8 cellular contexts compared by ENCODE assay signal in genomic region chr18:3604626-3605408, GRCh38.
DNase-seq lines count a peak whose midpoint lies in the region; ATAC-seq, FAIRE-seq and TF ChIP-seq lines count a peak whose summit lies in the region.

No MANE protein-coding gene starts in this region.

- H3K27ac Mint-ChIP-seq in CD8-positive, alpha-beta T cell, result no peak overlapping the region
- no peak overlapping the region for H3K27ac Mint-ChIP-seq in memory B cell

- peak; percentile 62 for ATAC-seq in CD8-positive, alpha-beta T cell
- peak; percentile 83 for ATAC-seq in HG03175 (IDR thresholded peaks at IDR 0.05; ENCODE audit: unreplicated experiment)
- ATAC-seq in RWPE2 (ENCODE audit: low read depth), result peak; percentile 54
- ATAC-seq in memory B cell (ENCODE audit: low read depth), result peak; percentile 70

- TF ChIP-seq CTCF in CD8-positive, alpha-beta T cell (IDR thresholded peaks at IDR 0.05), result no peak
- TF ChIP-seq CTCF in RWPE2 (IDR thresholded peaks at IDR 0.05; ENCODE audit: poor library complexity, severe bottlenecking), result no peak
- TF ChIP-seq CTCF in dorsolateral prefrontal cortex (IDR thresholded peaks at IDR 0.05 in 54 of 56, conservative IDR thresholded peaks at IDR 0.05 in 2 of 56; ENCODE audit: low read depth in 1 of 56, partially characterized antibody in 56 of 56), result peak in 1 of 56 donors; percentile 4
- TF ChIP-seq CTCF in vagina (IDR thresholded peaks at IDR 0.05), result no peak

- POLR2A ChIA-PET in CD8-positive, alpha-beta T cell (lab: Charles Lee), result interaction anchor here (0.8 to 3.8 kb wide), 6 partner anchors 10 to 358 kb away, joined by 3 to 53 read pairs (median 8); no protein-coding TSS in a partner anchor

- CTCF ChIA-PET in CD8-positive, alpha-beta T cell (lab: Charles Lee), result interaction anchor here (1.1 to 4.6 kb wide), 4 partner anchors 9 to 150 kb away, joined by 7 to 36 read pairs (median 14); no protein-coding TSS in a partner anchor

- intact Hi-C loops in CD8-positive, alpha-beta T cell (cut with DNase I, micrococcal nuclease), result loop anchor here (1.0 to 2.0 kb wide), 2 partner anchors 11 to 20 kb away; no protein-coding TSS in a partner anchor
- intact Hi-C loops in dorsolateral prefrontal cortex (cut with DNase I) (loop anchor here (5.0 kb wide), 2 partner anchors 47 to 62 kb away; no protein-coding TSS in a partner anchor), vagina (cut with DNase I) (loop anchor here (2.0 kb wide), 1 partner anchor 156 kb away; no protein-coding TSS in a partner anchor)

- H3K4me3 ChIP-seq in CD8-positive, alpha-beta T cell (ENCODE audit: low read depth, low read length), result peak overlapping the region; percentile 24
- peak overlapping the region; percentile 33 for H3K4me3 ChIP-seq in RWPE2 (ENCODE audit: severe bottlenecking)
- H3K4me3 ChIP-seq in dorsolateral prefrontal cortex, result peak overlapping the region in 56 of 59 donors; percentile 0 to 72 (median 50)
- peak overlapping the region; percentile 41 to 43 for H3K4me3 ChIP-seq in vagina

- H3K27ac ChIP-seq in CD8-positive, alpha-beta T cell (ENCODE audit: low read depth, low read length), result peak overlapping the region; percentile 14
- peak overlapping the region; percentile 99 for H3K27ac ChIP-seq in RWPE2 (ENCODE audit: poor library complexity, severe bottlenecking)
- H3K27ac ChIP-seq in dorsolateral prefrontal cortex, result peak overlapping the region; percentile 36 to 98 (median 92)
- peak overlapping the region; percentile 88 for H3K27ac ChIP-seq in vagina

- H3K4me1 ChIP-seq in CD8-positive, alpha-beta T cell (ENCODE audit: insufficient read depth, low read length), result peaks cover 44% of the 10 kb centered on the region
- H3K4me1 ChIP-seq in RWPE2 (ENCODE audit: insufficient read depth, poor library complexity, severe bottlenecking) (peaks cover 25% of the 10 kb centered on the region), vagina (peaks cover 42% of the 10 kb centered on the region)

- H3K9me3 ChIP-seq in CD8-positive, alpha-beta T cell (ENCODE audit: low read length), result no peaks in the 10 kb centered on the region
- H3K9me3 ChIP-seq in RWPE2 (ENCODE audit: severe bottlenecking), result no peaks in the 10 kb centered on the region
- H3K9me3 ChIP-seq in vagina, result no peaks in the 10 kb centered on the region

- no peaks in the 10 kb centered on the region for H3K9me3 Mint-ChIP-seq in CD8-positive, alpha-beta T cell
- no peaks in the 10 kb centered on the region for H3K9me3 Mint-ChIP-seq in memory B cell

- H3K36me3 ChIP-seq in CD8-positive, alpha-beta T cell (ENCODE audit: insufficient read depth, low read length), result no peaks in the 10 kb centered on the region
- H3K36me3 ChIP-seq in RWPE2 (ENCODE audit: low read depth) (no peaks in the 10 kb centered on the region), vagina (no peaks in the 10 kb centered on the region)

- no peaks in the 10 kb centered on the region for H3K36me3 Mint-ChIP-seq in CD8-positive, alpha-beta T cell
- peaks cover 2% of the 10 kb centered on the region for H3K36me3 Mint-ChIP-seq in memory B cell

- H3K27me3 ChIP-seq in CD8-positive, alpha-beta T cell (ENCODE audit: insufficient read depth, low read length), result no peaks in the 10 kb centered on the region
- no peaks in the 10 kb centered on the region for H3K27me3 ChIP-seq in RWPE2 (ENCODE audit: insufficient read depth, poor library complexity, severe bottlenecking)
- H3K27me3 ChIP-seq in dorsolateral prefrontal cortex, result no peaks in the 10 kb centered on the region
- H3K27me3 ChIP-seq in vagina, result no peaks in the 10 kb centered on the region

- TF ChIP-seq POLR2A in vagina (IDR thresholded peaks at IDR 0.05), result no peak

- peak; percentile 76 for FAIRE-seq in GM19239 (lab: Jason Lieb, UNC)

- peak in 1 of 7 experiments; percentile 22 for DNase-seq in CD8-positive, alpha-beta T cell
- DNase-seq in GM19239 (ENCODE audit: insufficient read length, low spot score), result no peak
- DNase-seq in RWPE2 (ENCODE audit: low spot score), result no peak
- no peak for DNase-seq in dorsolateral prefrontal cortex
- no peak for DNase-seq in memory B cell (ENCODE audit: low spot score in 2 of 2)
- DNase-seq in vagina (ENCODE audit: extremely low spot score in 2 of 2), result no peak
- no peak for DNase-seq in mucosa of gallbladder (ENCODE audit: low spot score)

- peaks cover 14% of the 10 kb centered on the region for H3K4me1 Mint-ChIP-seq in CD8-positive, alpha-beta T cell (ENCODE audit: low read depth)
- H3K4me1 Mint-ChIP-seq in memory B cell, result peaks cover 2% of the 10 kb centered on the region

- no peak overlapping the region for H3K4me3 Mint-ChIP-seq in CD8-positive, alpha-beta T cell
- H3K4me3 Mint-ChIP-seq in memory B cell, result no peak overlapping the region

- no peaks in the 10 kb centered on the region for H3K27me3 Mint-ChIP-seq in CD8-positive, alpha-beta T cell (ENCODE audit: low read depth)
- no peaks in the 10 kb centered on the region for H3K27me3 Mint-ChIP-seq in memory B cell

Comparison
In these comparisons a context has a peak if more than half of its experiments do, and no peak if none do; other contexts are left out.
1. H3K27ac ChIP-seq: peak in every context shown above with its lines; median percentile 99 in RWPE2; 92 in dorsolateral prefrontal cortex; 88 in vagina; 14 in CD8-positive, alpha-beta T cell.